Comparison of ENCODE assay signal across 8 cellular contexts in the genomic region with DNA sequence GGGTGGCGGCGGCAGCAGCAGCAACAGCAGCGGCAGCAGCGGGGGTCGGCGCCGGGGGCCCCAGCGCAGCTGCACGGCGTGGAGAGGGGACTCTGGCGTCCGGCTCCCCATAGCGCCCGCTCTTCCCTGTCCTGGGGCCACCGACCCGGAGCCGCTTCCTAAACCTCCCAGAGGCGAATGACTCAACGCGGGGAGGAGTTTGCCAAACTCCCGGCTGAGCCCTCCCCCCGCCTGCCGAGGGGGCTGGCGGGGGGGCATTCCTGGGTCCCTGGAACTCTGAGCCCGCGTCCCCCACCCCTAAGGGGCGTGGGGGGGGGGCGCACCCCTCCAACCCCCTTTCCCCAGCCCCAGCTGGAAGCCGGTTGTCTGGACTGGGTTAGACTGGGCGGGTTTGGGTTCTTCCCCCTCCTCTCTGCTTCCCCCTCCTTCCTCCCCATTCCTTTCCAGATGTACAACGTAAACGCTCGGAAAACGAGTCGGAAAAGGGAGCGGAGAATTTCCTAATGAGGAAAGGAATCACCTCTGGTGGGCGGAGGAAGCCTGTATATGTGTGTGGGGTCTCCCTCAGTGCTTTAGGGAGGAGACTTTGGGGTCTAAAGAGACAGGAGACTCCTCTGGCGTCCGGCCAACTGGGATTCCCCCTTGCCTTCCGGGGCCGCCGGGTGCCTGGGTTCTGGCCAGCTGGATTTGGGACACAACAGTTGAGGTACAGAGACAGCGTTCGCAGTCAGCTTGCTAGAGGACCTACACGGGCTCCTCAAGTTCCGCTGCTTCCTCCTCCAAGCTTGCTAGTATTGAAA. TPM values are rescaled to one million over a fixed set of nuclear protein-coding genes. Genes with fewer than 3 reads are reported as not detected.
DNase-seq lines count a peak whose midpoint lies in the region; ATAC-seq and TF ChIP-seq lines count a peak whose summit lies in the region.

A gene (minus strand): TSS at position 179 of the 800 bp plus-strand sequence. CDS start 68 bp downstream, at position 111.

- H2AFZ ChIP-seq in parathyroid adenoma: peak within 1 kb of the TSS; percentile 97

- 2 to 9% (median 2%) methylated on average over 14 to 46 of the region's 46 CpGs for WGBS in adrenal gland, 4 donors
- 2% methylated on average over 33 to 46 of the region's 46 CpGs for WGBS in heart right ventricle, 2 donors

- ATAC-seq in heart right ventricle (peak; percentile 78 to 89 (median 86)), HG02678 (IDR thresholded peaks at IDR 0.05; ENCODE audit: unreplicated experiment) (no peak)

- H3K4me3 ChIP-seq in GM06990 (replicated peaks; ENCODE audit: low read depth, low read length): peak within 1 kb of the TSS; percentile 51
- H3K4me3 ChIP-seq in adrenal gland: peak within 1 kb of the TSS; percentile 78 to 97 (median 88)
- H3K4me3 ChIP-seq in heart right ventricle: peak within 1 kb of the TSS; percentile 44 to 97 (median 94)
- H3K4me3 ChIP-seq in parathyroid adenoma (ENCODE audit: low read depth, low read length): peak within 1 kb of the TSS; percentile 83

- no peaks in the 10 kb centered on the region; the same call in 1 of the 2 replicates for H3K27me3 ChIP-seq in GM06990 (replicated peaks; ENCODE audit: control insufficient read depth, insufficient read depth, low read length)
- H3K27me3 ChIP-seq in adrenal gland: no peaks in the 10 kb centered on the region
- H3K27me3 ChIP-seq in heart right ventricle: no peaks in the 10 kb centered on the region
- no peaks in the 10 kb centered on the region for H3K27me3 ChIP-seq in parathyroid adenoma (ENCODE audit: control insufficient read depth, insufficient read depth, low read length)

- peak within 1 kb of the TSS; percentile 95 for H3K4me2 ChIP-seq in parathyroid adenoma (ENCODE audit: low read length)

- H3K36me3 ChIP-seq in GM06990 (ENCODE audit: control insufficient read depth, insufficient read depth, low read length): no peaks in the 10 kb centered on the region
- H3K36me3 ChIP-seq in adrenal gland (replicated peaks in 1 of 2): no peaks in the 10 kb centered on the region
- peaks cover 0 to 5% (median 0%) of the 10 kb centered on the region in 9 donors for H3K36me3 ChIP-seq in heart right ventricle
- H3K36me3 ChIP-seq in parathyroid adenoma (ENCODE audit: control insufficient read depth, insufficient read depth, low read length): no peaks in the 10 kb centered on the region

- TF ChIP-seq POLR2A in adrenal gland (IDR thresholded peaks at IDR 0.05): peak; percentile 28 to 91

- H3K79me2 ChIP-seq in parathyroid adenoma: no peaks in the 10 kb centered on the region

- no peak for DNase-seq in GM06990 (ENCODE audit: extremely low read depth, insufficient read length)
- DNase-seq in RKO (ENCODE audit: low spot score): peak; percentile 79
- DNase-seq in adrenal gland: peak; percentile 78 to 92 (median 85)
- peak; percentile 82 to 86 for DNase-seq in heart right ventricle
- DNase-seq in cerebellum (ENCODE audit: low spot score): no peak
- no peak for DNase-seq in GOT3 (lab: John Stamatoyannopoulos, UW)

- H3K27ac ChIP-seq in adrenal gland: peak within 1 kb of the TSS; percentile 75 to 88 (median 86)
- peak within 1 kb of the TSS; percentile 77 to 98 (median 96) for H3K27ac ChIP-seq in heart right ventricle
- peak within 1 kb of the TSS; percentile 64 for H3K27ac ChIP-seq in parathyroid adenoma

- H3K9ac ChIP-seq in parathyroid adenoma: peak within 1 kb of the TSS; percentile 83

- H3K4me1 ChIP-seq in adrenal gland (replicated peaks in 1 of 2) (peaks cover 56 to 62% of the 10 kb centered on the region in 2 donors), heart right ventricle (peaks cover 16 to 83% (median 64%) of the 10 kb centered on the region in 9 donors), parathyroid adenoma (peaks cover 6% of the 10 kb centered on the region)

- H3K9me3 ChIP-seq in adrenal gland (replicated peaks in 1 of 3) (no peaks in the 10 kb centered on the region), heart right ventricle (no peaks in the 10 kb centered on the region), parathyroid adenoma (ENCODE audit: control insufficient read depth, low read length) (no peaks in the 10 kb centered on the region)

- no peak for TF ChIP-seq CTCF in GM06990 (IDR thresholded peaks at IDR 0.05; ENCODE audit: insufficient read depth, low read length, poor library complexity, severe bottlenecking)
- TF ChIP-seq CTCF in adrenal gland (IDR thresholded peaks at IDR 0.05): no peak
- TF ChIP-seq CTCF in heart right ventricle (IDR thresholded peaks at IDR 0.05): no peak
- no peak for TF ChIP-seq CTCF in parathyroid adenoma (IDR thresholded peaks at IDR 0.05)

- intact Hi-C loops in adrenal gland (cut with DNase I) (no loop called here), heart right ventricle (cut with DNase I) (loop anchor here in 2 of 10 donors (2.0 kb wide), 1 partner anchor 14 kb away; no protein-coding TSS in a partner anchor)

RNA-seq across cellular contexts. Expression of the gene that starts here (rescaled TPM):
- total RNA-seq in adrenal gland (100 to 1,000 TPM in 3 of 8 donors, 10 to 100 TPM in 5; 64.9 to 141 (median 75.9) TPM), heart right ventricle (10 to 100 TPM; 35.7 to 86.1 (median 48.8) TPM), cerebellum (9.9 TPM)
- polyA plus RNA-seq in adrenal gland (100 to 1,000 TPM in 1 of 3 donors, 10 to 100 TPM in 2; 52.2 to 118 (median 56.7) TPM), heart right ventricle (100 to 1,000 TPM in 1 of 2 donors, 10 to 100 TPM in 1; 31.9 to 154 TPM)

Comparison
In these comparisons a context has a peak if more than half of its experiments do, and no peak if none do; other contexts are left out.
1. DNase-seq: peak in RKO (single experiment), adrenal gland (7 of 7) and heart right ventricle (2 of 2); none in GM06990 (single experiment), cerebellum (single experiment) and GOT3 (single experiment).
2. Peak in every context shown above with its lines, with median percentiles within 50 percentile points of each other: H3K4me3 ChIP-seq and H3K27ac ChIP-seq.